Comparison of ENCODE assay signal across 10 cellular contexts in genomic region chr10:92839191-92840085, GRCh38. TPM values are rescaled to one million over a fixed set of nuclear protein-coding genes. Genes with fewer than 3 reads are reported as not detected.
A peak's percentile ranks its signal among the peaks of the same experiment; 100 is the strongest.
DNase-seq lines count a peak whose midpoint lies in the region; ATAC-seq, FAIRE-seq and TF ChIP-seq lines count a peak whose summit lies in the region.
"Had no signal": no experiment of that assay in that cellular context is flagged by ENCODE, and none has a peak within 500 bp of the region (broad histone marks: within the 10 kb centered on the region; RNA-seq: fewer than 3 reads in every experiment).

No MANE protein-coding gene starts in this region.

- H3K4me2 ChIP-seq in keratinocyte (ENCODE audit: control insufficient read depth, extremely low read depth, insufficient read depth, low read depth, low read length) = no peak overlapping the region

- FAIRE-seq in keratinocyte (lab: Jason Lieb, UNC) = no peak
- FAIRE-seq: GM18507 had no signal

- peaks cover 3% of the 10 kb centered on the region for H3K36me3 Mint-ChIP-seq in activated naive CD8-positive, alpha-beta T cell treated with anti-CD3 and anti-CD28 coated beads, Interleukin-2, amount 10 ng/mL, durations not matched to agents 7 days and 5 days
- no peaks in the 10 kb centered on the region for H3K36me3 Mint-ChIP-seq in stimulated activated naive B cell treated with anti-CD40 and anti-IgM and Interleukin-4, amounts not matched to agents 10 μg/mL and 1 μg/mL and 100 μg/mL, for 72 hours

- no peak overlapping the region for H3K4me3 Mint-ChIP-seq in activated naive CD8-positive, alpha-beta T cell treated with anti-CD3 and anti-CD28 coated beads, Interleukin-2, amount 10 ng/mL, durations not matched to agents 7 days and 5 days
- H3K4me3 Mint-ChIP-seq in stimulated activated naive B cell treated with anti-CD40 and anti-IgM and Interleukin-4, amounts not matched to agents 10 μg/mL and 1 μg/mL and 100 μg/mL, for 72 hours = no peak overlapping the region

- H3K36me3 ChIP-seq in keratinocyte (ENCODE audit: control insufficient read depth in 2 of 2, extremely low read depth in 1 of 2, insufficient read depth in 2 of 2, low read length in 2 of 2) = no peaks in the 10 kb centered on the region
- H3K36me3 ChIP-seq: tibial artery had no signal

- H3K4me1 ChIP-seq in keratinocyte (ENCODE audit: control insufficient read depth, extremely low read depth, insufficient read depth, low read length) = no peaks in the 10 kb centered on the region

- H3K9ac ChIP-seq in keratinocyte (ENCODE audit: control insufficient read depth, extremely low read depth, insufficient read depth, low read length) = no peak overlapping the region

- peaks cover 3% of the 10 kb centered on the region for H3K27me3 Mint-ChIP-seq in activated naive CD8-positive, alpha-beta T cell treated with anti-CD3 and anti-CD28 coated beads, Interleukin-2, amount 10 ng/mL, durations not matched to agents 7 days and 5 days
- no peaks in the 10 kb centered on the region for H3K27me3 Mint-ChIP-seq in stimulated activated naive B cell treated with anti-CD40 and anti-IgM and Interleukin-4, amounts not matched to agents 10 μg/mL and 1 μg/mL and 100 μg/mL, for 72 hours

- dilution Hi-C loops in keratinocyte (cut with MboI; ENCODE audit: extremely low pct_ligation_motif_present, low sequenced_read_pairs) = no loop called here

- no peaks in the 10 kb centered on the region for H3K9me3 Mint-ChIP-seq in activated naive CD8-positive, alpha-beta T cell treated with anti-CD3 and anti-CD28 coated beads, Interleukin-2, amount 10 ng/mL, durations not matched to agents 7 days and 5 days
- H3K9me3 Mint-ChIP-seq in stimulated activated naive B cell treated with anti-CD40 and anti-IgM and Interleukin-4, amounts not matched to agents 10 μg/mL and 1 μg/mL and 100 μg/mL, for 72 hours = no peaks in the 10 kb centered on the region

- POLR2A ChIA-PET in RWPE1 (lab: Yijun Ruan, JAX; ENCODE audit: low non-redundant PET) = no interaction called here
- POLR2A ChIA-PET in activated naive CD8-positive, alpha-beta T cell treated with anti-CD3 and anti-CD28 coated beads, Interleukin-2, amount 10 ng/mL, durations not matched to agents 7 days and 5 days (lab: Charles Lee) = interaction anchor here (1.5 kb wide), 1 partner anchor 9 kb away, joined by 10 read pairs; the partner anchor contains the start of gene EXOC6

- TF ChIP-seq CTCF in RWPE1 (conservative IDR thresholded peaks at IDR 0.05; ENCODE audit: low read depth) = no peak
- peak in 2 of 3 experiments; percentile 30 to 52 for TF ChIP-seq CTCF in keratinocyte (optimal IDR thresholded peaks at IDR 0.05 in 1 of 3, IDR thresholded peaks at IDR 0.05 in 1 of 3, conservative IDR thresholded peaks at IDR 0.05 in 1 of 3; ENCODE audit: extremely low read depth in 1 of 3, insufficient read depth in 2 of 3, low read length in 3 of 3)

- no peak overlapping the region for H3K27ac Mint-ChIP-seq in activated naive CD8-positive, alpha-beta T cell treated with anti-CD3 and anti-CD28 coated beads, Interleukin-2, amount 10 ng/mL, durations not matched to agents 7 days and 5 days
- no peak overlapping the region for H3K27ac Mint-ChIP-seq in stimulated activated naive B cell treated with anti-CD40 and anti-IgM and Interleukin-4, amounts not matched to agents 10 μg/mL and 1 μg/mL and 100 μg/mL, for 72 hours

- H3K79me2 ChIP-seq in keratinocyte (ENCODE audit: control insufficient read depth, insufficient read depth, low read length) = no peaks in the 10 kb centered on the region

- H3K4me1 Mint-ChIP-seq in activated naive CD8-positive, alpha-beta T cell treated with anti-CD3 and anti-CD28 coated beads, Interleukin-2, amount 10 ng/mL, durations not matched to agents 7 days and 5 days = peaks cover 7% of the 10 kb centered on the region
- H3K4me1 Mint-ChIP-seq in stimulated activated naive B cell treated with anti-CD40 and anti-IgM and Interleukin-4, amounts not matched to agents 10 μg/mL and 1 μg/mL and 100 μg/mL, for 72 hours = peaks cover 6 to 9% of the 10 kb centered on the region in 2 donors

- H4K20me1 ChIP-seq in keratinocyte (ENCODE audit: control insufficient read depth, extremely low read depth, insufficient read depth, low read length) = no peaks in the 10 kb centered on the region

- H3K9me3 ChIP-seq in keratinocyte (ENCODE audit: control insufficient read depth, low read depth, low read length) = no peaks in the 10 kb centered on the region
- H3K9me3 ChIP-seq: tibial artery had no signal

- peak; percentile 45 for ATAC-seq in activated naive CD8-positive, alpha-beta T cell treated with anti-CD3 and anti-CD28 coated beads, Interleukin-2, amount 10 ng/mL, durations not matched to agents 7 days and 5 days (ENCODE audit: low read depth)
- ATAC-seq in stimulated activated naive B cell treated with anti-CD40 and anti-IgM and Interleukin-4, amounts not matched to agents 10 μg/mL and 1 μg/mL and 100 μg/mL, for 72 hours (replicated peaks) = peak; percentile 57 to 62
- no peak for ATAC-seq in HG03135 (IDR thresholded peaks at IDR 0.05; ENCODE audit: unreplicated experiment)
- ATAC-seq in HG03280 (IDR thresholded peaks at IDR 0.05; ENCODE audit: unreplicated experiment) = no peak

- peak; percentile 44 to 65 for DNase-seq in activated CD4-positive, alpha-beta T cell treated with anti-CD3 and anti-CD28 coated beads for 24 hours (ENCODE audit: low read depth in 2 of 2)
- DNase-seq in activated CD4-positive, alpha-beta T cell treated with anti-CD3 and anti-CD28 coated beads for 1 hour = no peak
- DNase-seq in RWPE1 (ENCODE audit: low spot score) (peak; percentile 28), keratinocyte (ENCODE audit: low read depth, low spot score) (no peak)
- peak; percentile 49 for DNase-seq in activated naive CD8-positive, alpha-beta T cell treated with anti-CD3 and anti-CD28 coated beads, Interleukin-2, amount 10 ng/mL, durations not matched to agents 7 days and 5 days
- DNase-seq in stimulated activated naive B cell treated with anti-CD40 and anti-IgM and Interleukin-4, amounts not matched to agents 10 μg/mL and 1 μg/mL and 100 μg/mL, for 72 hours = no peak

- CTCF ChIA-PET in RWPE1 (lab: Yijun Ruan, JAX) = interaction anchor here (0.5 to 1.1 kb wide), 2 partner anchors 17 to 173 kb away, joined by 3 to 6 read pairs; no protein-coding TSS in a partner anchor

- no peak overlapping the region for H3K4me3 ChIP-seq in keratinocyte (ENCODE audit: control insufficient read depth in 2 of 3, extremely low read depth in 1 of 3, insufficient read depth in 2 of 3, low read depth in 1 of 3, low read length in 3 of 3)
- H3K4me3 ChIP-seq: tibial artery had no signal

- H2AFZ ChIP-seq in keratinocyte (ENCODE audit: control insufficient read depth, low read length) = no peak overlapping the region

- H3K9me1 ChIP-seq in keratinocyte (ENCODE audit: control insufficient read depth, extremely low read depth, insufficient read depth, low read length) = no peaks in the 10 kb centered on the region

- H3K27ac ChIP-seq in RWPE1 = no peak overlapping the region
- no peak overlapping the region for H3K27ac ChIP-seq in keratinocyte (ENCODE audit: control insufficient read depth, insufficient read depth, low read length)
- H3K27ac ChIP-seq: tibial artery had no signal

- no peaks in the 10 kb centered on the region for H3K27me3 ChIP-seq in keratinocyte (ENCODE audit: control insufficient read depth, extremely low read depth, insufficient read depth, low read length)
- H3K27me3 ChIP-seq: tibial artery had no signal

RNA-seq across cellular contexts. Expression of gene EXOC6, which starts 8.9 kb away (rescaled TPM):
- total RNA-seq in activated naive CD8-positive, alpha-beta T cell treated with anti-CD3 and anti-CD28 coated beads, Interleukin-2, amount 10 ng/mL, durations not matched to agents 7 days and 5 days = 10 to 100 TPM; 10.4 to 10.6 TPM
- 1.2 to 2.6 TPM (median 1.4 TPM) in 3 replicates for polyA plus RNA-seq in keratinocyte
- 2.9 TPM for polyA plus RNA-seq in keratinocyte (2011; ENCODE audit: low read depth)
- 0.62 and 1.6 TPM in 2 replicates for polyA plus RNA-seq in keratinocyte (2011; cell fraction: cytosol; rRNA removed)
- polyA plus RNA-seq in keratinocyte (2011; cell fraction: nucleus; rRNA removed) = 1.5 and 2.2 TPM in 2 replicates
- polyA plus RNA-seq in keratinocyte (2012; ENCODE audit: low replicate concordance) = 1.3 and 1.5 TPM in 2 replicates
- polyA minus RNA-seq in keratinocyte = 0.59 to 1.3 TPM in 2 of 3 replicates, not detected in the other
- not detected for polyA minus RNA-seq in keratinocyte (2011; cell fraction: cytosol; rRNA and poly(A)+ RNA removed)
- 2.1 and 6.9 TPM in 2 replicates for polyA minus RNA-seq in keratinocyte (2011; cell fraction: nucleus; rRNA and poly(A)+ RNA removed)

Comparison
In these comparisons a context has a peak if more than half of its experiments do, and no peak if none do; other contexts are left out.
1. DNase-seq: peak in activated CD4-positive, alpha-beta T cell treated with anti-CD3 and anti-CD28 coated beads for 24 hours (2 of 2), RWPE1 (single experiment) and activated naive CD8-positive, alpha-beta T cell treated with anti-CD3 and anti-CD28 coated beads, Interleukin-2, amount 10 ng/mL, durations not matched to agents 7 days and 5 days (single experiment); none in activated CD4-positive, alpha-beta T cell treated with anti-CD3 and anti-CD28 coated beads for 1 hour (single experiment), keratinocyte (single experiment) and stimulated activated naive B cell treated with anti-CD40 and anti-IgM and Interleukin-4, amounts not matched to agents 10 μg/mL and 1 μg/mL and 100 μg/mL, for 72 hours (single experiment).
2. ATAC-seq: peak in activated naive CD8-positive, alpha-beta T cell treated with anti-CD3 and anti-CD28 coated beads, Interleukin-2, amount 10 ng/mL, durations not matched to agents 7 days and 5 days (single experiment) and stimulated activated naive B cell treated with anti-CD40 and anti-IgM and Interleukin-4, amounts not matched to agents 10 μg/mL and 1 μg/mL and 100 μg/mL, for 72 hours (2 of 2); none in HG03135 (single experiment) and HG03280 (single experiment).